In the genomic region with DNA sequence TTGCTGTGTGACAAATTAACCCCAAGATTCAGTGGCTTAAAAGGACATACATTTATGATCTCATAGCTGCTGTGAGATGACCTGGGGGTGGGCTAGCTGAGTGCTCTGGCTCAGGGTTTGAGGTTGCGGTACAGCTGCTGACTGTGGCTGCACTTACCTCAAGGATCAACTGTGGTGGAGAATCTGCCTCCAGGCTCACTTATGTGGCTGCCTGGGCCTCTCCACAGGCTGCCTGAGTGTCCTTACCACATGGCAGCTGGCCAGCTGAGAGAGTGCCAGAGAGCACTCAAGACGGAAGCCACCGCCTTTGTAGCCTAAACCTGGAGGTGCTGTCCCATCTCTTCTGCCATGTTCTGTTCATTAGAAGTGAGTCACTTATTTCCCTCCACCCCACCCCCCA, we compare ENCODE assay signal across 8 cellular contexts. TPM values are rescaled to one million over a fixed set of nuclear protein-coding genes. Genes with fewer than 3 reads are reported as not detected.
DNase-seq lines count a peak whose midpoint lies in the region; ATAC-seq lines count a peak whose summit lies in the region.

No MANE protein-coding gene starts in this region.

- no peak for ATAC-seq in HG03175 (IDR thresholded peaks at IDR 0.05; ENCODE audit: unreplicated experiment)
- no peak for ATAC-seq in GM19452 (IDR thresholded peaks at IDR 0.05; ENCODE audit: unreplicated experiment)
- no peak for ATAC-seq in HG02571 (IDR thresholded peaks at IDR 0.05; ENCODE audit: unreplicated experiment)
- no peak for ATAC-seq in GM21423 (IDR thresholded peaks at IDR 0.05; ENCODE audit: unreplicated experiment)

- DNase-seq in COLO668 (lab: John Stamatoyannopoulos, UW; ENCODE audit: unreplicated experiment), result peak; percentile 16
- DNase-seq in Jurkat, Clone E6-1 (ENCODE audit: low read depth, low spot score), result peak; percentile 77
- DNase-seq in T1000 (lab: John Stamatoyannopoulos, UW), result peak; percentile 73
- peak; percentile 72 for DNase-seq in iris pigment epithelial cell (ENCODE audit: low read depth)

- H3K4me3 ChIP-seq in Jurkat, Clone E6-1 (ENCODE audit: low read length), result no peak overlapping the region

RNA-seq across cellular contexts. Expression of a gene that starts 5.7 kb away (rescaled TPM):
- polyA plus RNA-seq in Jurkat, Clone E6-1 (2012; ENCODE audit: insufficient read depth, insufficient read length), result not detected

RNA-seq across cellular contexts. Expression of a gene that starts 32.7 kb away (rescaled TPM):
- polyA plus RNA-seq in Jurkat, Clone E6-1 (2012; ENCODE audit: insufficient read depth, insufficient read length), result not detected

Comparison
In these comparisons a context has a peak if more than half of its experiments do, and no peak if none do; other contexts are left out.
1. DNase-seq: peak in every context shown above with its lines; median percentile 77 in Jurkat, Clone E6-1; 73 in T1000; 72 in iris pigment epithelial cell; 16 in COLO668.